ENCODE assay signal across 19 cellular contexts in genomic region chr6:132931313-132931712, GRCh38.
DNase-seq lines count a peak whose midpoint lies in the region; ATAC-seq and TF ChIP-seq lines count a peak whose summit lies in the region.
"Had no signal": no experiment of that assay in that cellular context is flagged by ENCODE, and none has a peak within 500 bp of the region (broad histone marks: within the 10 kb centered on the region; RNA-seq: fewer than 3 reads in every experiment).

No MANE protein-coding gene starts in this region.

- H3K9ac ChIP-seq in PC-3 (ENCODE audit: low read length) (no peak overlapping the region), endodermal cell (ENCODE audit: extremely low read depth, low read length, poor library complexity, severe bottlenecking) (no peak overlapping the region), neural progenitor cell (no peak overlapping the region)

- H3K4me3 ChIP-seq in PC-3 (ENCODE audit: low read length) (no peak overlapping the region), endodermal cell (ENCODE audit: low read length) (no peak overlapping the region), neural progenitor cell (no peak overlapping the region)
- H3K4me3 ChIP-seq: HAP-1 had no signal

- no peaks in the 10 kb centered on the region for H3K9me2 ChIP-seq in PC-3 (replicated peaks; ENCODE audit: low read length)

- H3K27me3 Mint-ChIP-seq in endodermal cell (ENCODE audit: insufficient read depth), result no peaks in the 10 kb centered on the region
- no peaks in the 10 kb centered on the region for H3K27me3 Mint-ChIP-seq in neural progenitor cell (ENCODE audit: insufficient read depth, low read depth)
- H3K27me3 Mint-ChIP-seq in activated T-cell treated with anti-CD3 and anti-CD28 coated beads, Interleukin-2, amount 50 U/mL, for 4 hours (ENCODE audit: low read depth), result peaks cover 13% of the 10 kb centered on the region
- H3K27me3 Mint-ChIP-seq in CD14-positive monocyte (ENCODE audit: low read depth in 3 of 3), result peaks cover 0 to 7% (median 2%) of the 10 kb centered on the region in 3 donors

- H4K20me1 ChIP-seq in PC-3 (ENCODE audit: low read length), result no peaks in the 10 kb centered on the region
- no peaks in the 10 kb centered on the region for H4K20me1 ChIP-seq in neural progenitor cell (ENCODE audit: low read depth)

- intact Hi-C loops in PC-3 (cut with micrococcal nuclease) (loop anchor here (10.0 kb wide), 1 partner anchor 107 kb away; no protein-coding TSS in a partner anchor), CD14-positive monocyte (cut with micrococcal nuclease) (no loop called here)

- H3K79me2 ChIP-seq in PC-3 (ENCODE audit: low read length) (no peaks in the 10 kb centered on the region), neural progenitor cell (ENCODE audit: low read depth) (no peaks in the 10 kb centered on the region)

- ATAC-seq in PC-3, result no peak
- no peak for ATAC-seq in activated T-cell treated with anti-CD3 and anti-CD28 coated beads, Interleukin-2, amount 50 U/mL, for 4 hours
- ATAC-seq in GM19023 (IDR thresholded peaks at IDR 0.05; ENCODE audit: unreplicated experiment), result no peak

- no TSS peak for BruUV-seq in PC-3 (replicated peaks; lab: Mats Ljungman, UMichigan)

- H3K4me1 Mint-ChIP-seq in endodermal cell, result no peaks in the 10 kb centered on the region
- peaks cover 49% of the 10 kb centered on the region for H3K4me1 Mint-ChIP-seq in neural progenitor cell
- no peaks in the 10 kb centered on the region for H3K4me1 Mint-ChIP-seq in activated T-cell treated with anti-CD3 and anti-CD28 coated beads, Interleukin-2, amount 50 U/mL, for 4 hours (ENCODE audit: low read depth)
- H3K4me1 Mint-ChIP-seq in CD14-positive monocyte, result no peaks in the 10 kb centered on the region
- H3K4me1 Mint-ChIP-seq: IgD-negative memory B cell had no signal

- TF ChIP-seq CTCF in PC-3 (conservative IDR thresholded peaks at IDR 0.05; ENCODE audit: low read depth, low read length), result no peak
- TF ChIP-seq CTCF in endodermal cell (conservative IDR thresholded peaks at IDR 0.05), result no peak
- no peak for TF ChIP-seq CTCF in neural progenitor cell (IDR thresholded peaks at IDR 0.05)
- no peak for TF ChIP-seq CTCF in CD14-positive monocyte (IDR thresholded peaks at IDR 0.05)

- POLR2A ChIA-PET in PC-3 (lab: Charles Lee; ENCODE audit: unreplicated experiment), result no interaction called here

- CTCF ChIA-PET in PC-3 (lab: Charles Lee), result no interaction called here

- H3K27ac Mint-ChIP-seq in endodermal cell, result no peak overlapping the region
- peak overlapping the region; percentile 84 for H3K27ac Mint-ChIP-seq in neural progenitor cell
- no peak overlapping the region for H3K27ac Mint-ChIP-seq in CD14-positive monocyte

- no peak overlapping the region for H3K4me3 Mint-ChIP-seq in endodermal cell
- no peak overlapping the region for H3K4me3 Mint-ChIP-seq in neural progenitor cell
- no peak overlapping the region for H3K4me3 Mint-ChIP-seq in activated T-cell treated with anti-CD3 and anti-CD28 coated beads, Interleukin-2, amount 50 U/mL, for 4 hours
- H3K4me3 Mint-ChIP-seq in CD14-positive monocyte, result peak overlapping the region in 1 of 2 donors; percentile 13
- H3K4me3 Mint-ChIP-seq: IgD-negative memory B cell had no signal

- DNase-seq in PC-3, result no peak
- no peak for DNase-seq in endodermal cell
- no peak for DNase-seq in neural progenitor cell (ENCODE audit: low spot score)
- DNase-seq in activated T-cell treated with anti-CD3 and anti-CD28 coated beads, Interleukin-2, amount 50 U/mL, for 4 hours, result no peak
- no peak for DNase-seq in activated effector memory CD4-positive, alpha-beta T cell treated with Interleukin-2 at 50 U/mL for 16 hours
- no peak for DNase-seq in CD14-positive monocyte (ENCODE audit: low spot score)
- DNase-seq: ACHN, DND-41, Kasumi-1, MM.1S, NCI-H1092, NCI-H2081, NCI-H446 treated with DMSO at 0.1 percent for 48 hours, NCI-H69, Right ventricle myocardium superior had no signal

- H3K9me3 ChIP-seq in PC-3 (ENCODE audit: low read length), result no peaks in the 10 kb centered on the region
- H3K9me3 ChIP-seq in endodermal cell (ENCODE audit: control insufficient read depth, low read length), result no peaks in the 10 kb centered on the region
- H3K9me3 ChIP-seq in neural progenitor cell (ENCODE audit: low read depth), result no peaks in the 10 kb centered on the region
- H3K9me3 ChIP-seq: HAP-1 had no signal

- no peaks in the 10 kb centered on the region for H3K36me3 Mint-ChIP-seq in endodermal cell (ENCODE audit: low read depth)
- no peaks in the 10 kb centered on the region for H3K36me3 Mint-ChIP-seq in neural progenitor cell
- no peaks in the 10 kb centered on the region for H3K36me3 Mint-ChIP-seq in activated T-cell treated with anti-CD3 and anti-CD28 coated beads, Interleukin-2, amount 50 U/mL, for 4 hours (ENCODE audit: insufficient read depth)
- no peaks in the 10 kb centered on the region for H3K36me3 Mint-ChIP-seq in CD14-positive monocyte
- H3K36me3 Mint-ChIP-seq: IgD-negative memory B cell had no signal

- H2AFZ ChIP-seq in PC-3 (ENCODE audit: low read length) (peak overlapping the region; percentile 45; the same call in 1 of the 2 replicates), neural progenitor cell (replicated peaks) (peak overlapping the region; percentile 26)

- peak overlapping the region; percentile 39; the same call in 1 of the 2 replicates for H3K27ac ChIP-seq in PC-3 (ENCODE audit: low read length)
- H3K27ac ChIP-seq in endodermal cell (ENCODE audit: low read depth, low read length), result peak overlapping the region; percentile 59
- peak overlapping the region; percentile 49 for H3K27ac ChIP-seq in neural progenitor cell
- H3K27ac ChIP-seq: HL-60 had no signal

- WGBS in endodermal cell (ENCODE audit: insufficient coverage in 1 of 2, insufficient read length in 1 of 2), 2 experiments, result 81 to 93% methylated on average over 6 of the region's 6 CpGs

- H3K27me3 ChIP-seq in PC-3 (ENCODE audit: low read length), result no peaks in the 10 kb centered on the region
- H3K27me3 ChIP-seq in endodermal cell (ENCODE audit: control insufficient read depth, insufficient read depth, low read length, poor library complexity, severe bottlenecking), result no peaks in the 10 kb centered on the region
- H3K27me3 ChIP-seq in neural progenitor cell, result no peaks in the 10 kb centered on the region

- H3K36me3 ChIP-seq in PC-3 (ENCODE audit: low read depth, low read length), result no peaks in the 10 kb centered on the region
- no peaks in the 10 kb centered on the region for H3K36me3 ChIP-seq in endodermal cell (ENCODE audit: control insufficient read depth, insufficient read depth, low read length)
- no peaks in the 10 kb centered on the region for H3K36me3 ChIP-seq in neural progenitor cell
- H3K36me3 ChIP-seq: HAP-1 had no signal

- peaks cover 17% of the 10 kb centered on the region for H3K4me1 ChIP-seq in PC-3 (ENCODE audit: insufficient read depth, low read length)
- H3K4me1 ChIP-seq in endodermal cell (ENCODE audit: control insufficient read depth, insufficient read depth, low read length), result no peaks in the 10 kb centered on the region
- peaks cover 36% of the 10 kb centered on the region for H3K4me1 ChIP-seq in neural progenitor cell

- H3F3A ChIP-seq in PC-3 (ENCODE audit: low read length, unreplicated experiment), result no peaks in the 10 kb centered on the region
- H3F3A ChIP-seq in neural progenitor cell (ENCODE audit: low read depth), result peaks cover 20% of the 10 kb centered on the region

- no peaks in the 10 kb centered on the region for H3K9me3 Mint-ChIP-seq in endodermal cell
- no peaks in the 10 kb centered on the region for H3K9me3 Mint-ChIP-seq in neural progenitor cell
- no peaks in the 10 kb centered on the region for H3K9me3 Mint-ChIP-seq in activated T-cell treated with anti-CD3 and anti-CD28 coated beads, Interleukin-2, amount 50 U/mL, for 4 hours
- peaks cover 0 to 3% (median 0%) of the 10 kb centered on the region in 7 donors for H3K9me3 Mint-ChIP-seq in CD14-positive monocyte
- H3K9me3 Mint-ChIP-seq: IgD-negative memory B cell had no signal

- H3K4me2 ChIP-seq in PC-3 (ENCODE audit: low read length) (peak overlapping the region; percentile 39), neural progenitor cell (peak overlapping the region; percentile 50)
